7 cellular contexts compared by ENCODE assay signal in the genomic region with DNA sequence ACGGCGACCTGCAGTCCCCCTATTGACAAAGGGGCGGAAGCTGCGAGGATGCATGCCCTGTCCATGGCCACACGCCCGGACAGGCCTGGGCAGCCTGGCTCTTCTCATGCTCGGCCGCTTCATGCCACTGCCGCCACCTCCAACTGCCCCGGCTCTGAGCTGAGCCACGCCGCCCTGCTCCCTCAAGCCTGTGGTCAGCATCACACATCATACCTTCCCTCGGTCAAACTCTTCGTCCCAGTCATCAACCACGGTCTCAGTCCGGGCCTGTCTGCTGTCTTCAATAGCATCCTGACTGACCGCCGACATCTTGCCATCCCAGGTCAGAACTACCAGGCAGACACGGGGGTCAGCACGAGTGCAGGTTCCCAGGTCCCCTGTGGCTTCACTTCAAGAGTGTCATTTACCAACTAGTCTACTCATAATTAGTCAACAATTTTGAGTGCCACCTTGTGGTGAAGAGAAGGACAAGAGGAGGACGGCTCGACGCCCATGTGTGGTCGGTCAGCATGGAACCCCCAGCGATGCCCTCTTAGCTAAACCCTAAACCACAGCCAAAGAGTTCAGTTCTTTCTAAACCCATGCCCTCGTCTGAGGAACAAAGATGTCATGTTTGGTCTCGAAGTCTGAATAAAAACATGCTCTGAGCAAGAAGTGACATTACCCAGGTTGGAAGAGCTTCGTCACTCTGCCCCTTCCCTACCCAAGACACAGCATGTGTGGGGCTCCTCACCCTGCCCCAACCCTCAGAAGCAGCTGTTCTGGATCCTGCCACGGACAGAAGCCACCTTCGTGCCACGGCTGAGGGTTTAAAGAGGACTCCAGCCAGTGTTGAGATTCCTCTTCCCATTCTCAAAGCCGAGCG. TPM values are rescaled to one million over a fixed set of nuclear protein-coding genes. Genes with fewer than 3 reads are reported as not detected.
DNase-seq lines count a peak whose midpoint lies in the region; ATAC-seq and TF ChIP-seq lines count a peak whose summit lies in the region.

No MANE protein-coding gene starts in this region.

- intact Hi-C loops in right lobe of liver (cut with DNase I): no loop called here

- WGBS in right lobe of liver (ENCODE audit: insufficient coverage, low coverage, low lambda C conversion rate, missing lambda C conversion rate): 47% methylated on average over 12 of the region's 33 CpGs

- no peaks in the 10 kb centered on the region for H3K4me1 ChIP-seq in right lobe of liver

- no peak overlapping the region for H3K4me3 ChIP-seq in astrocyte of the spinal cord (ENCODE audit: low read depth, low read length)
- no peak overlapping the region for H3K4me3 ChIP-seq in right lobe of liver

- DNase-seq in ELR (ENCODE audit: low read depth): peak; percentile 54
- DNase-seq in LHCN-M2 (ENCODE audit: low read depth): peak; percentile 52
- DNase-seq in astrocyte of the spinal cord (ENCODE audit: low read depth, low spot score): no peak
- DNase-seq in right lobe of liver: no peak
- no peak for DNase-seq in retina

- H3K36me3 ChIP-seq in right lobe of liver: peaks cover 10 to 58% (median 19%) of the 10 kb centered on the region in 4 donors

- H3K27ac ChIP-seq in right lobe of liver: no peak overlapping the region

- peak; percentile 42 for TF ChIP-seq CTCF in astrocyte of the spinal cord (IDR thresholded peaks at IDR 0.05; ENCODE audit: low read depth, low read length)
- TF ChIP-seq CTCF in right lobe of liver (IDR thresholded peaks at IDR 0.05): peak; percentile 20 to 50 (median 48)

- in situ Hi-C loops in astrocyte of the spinal cord (cut with HindIII; ENCODE audit: low sequenced_read_pairs): no loop called here

- no peak for TF ChIP-seq POLR2A in right lobe of liver (IDR thresholded peaks at IDR 0.05)

- no peaks in the 10 kb centered on the region for H3K9me3 ChIP-seq in right lobe of liver

- H3K27me3 ChIP-seq in right lobe of liver: no peaks in the 10 kb centered on the region

- peak; percentile 48 to 74 (median 56) for ATAC-seq in right lobe of liver
- ATAC-seq in GM21723 (IDR thresholded peaks at IDR 0.05; ENCODE audit: unreplicated experiment): no peak
- ATAC-seq in HG03571 (IDR thresholded peaks at IDR 0.05; ENCODE audit: unreplicated experiment): no peak

RNA-seq across cellular contexts. Expression of a gene that starts 16.9 kb away (rescaled TPM):
- 24.9 and 26.1 TPM in 2 replicates for total RNA-seq in LHCN-M2 (2014; rRNA removed)
- 15.3 TPM for polyA plus RNA-seq in LHCN-M2 (2012)
- total RNA-seq in right lobe of liver: 10 to 100 TPM; 14.8 to 46.2 (median 28.8) TPM

RNA-seq across cellular contexts. Expression of a gene that starts 41.7 kb away (rescaled TPM):
- 21.4 and 21.6 TPM in 2 replicates for total RNA-seq in LHCN-M2 (2014; rRNA removed)
- polyA plus RNA-seq in LHCN-M2 (2012): 18.9 TPM
- total RNA-seq in right lobe of liver: 10 to 100 TPM; 12.7 to 27.8 (median 18.7) TPM

Comparison
In these comparisons a context has a peak if more than half of its experiments do, and no peak if none do; other contexts are left out.
1. DNase-seq: peak in ELR (single experiment) and LHCN-M2 (single experiment); none in astrocyte of the spinal cord (single experiment), right lobe of liver (0 of 3) and retina (single experiment).
2. ATAC-seq: peak in right lobe of liver (4 of 4); none in GM21723 (single experiment) and HG03571 (single experiment).